In genomic region chr11:75565916-75566762, GRCh38 we compare ENCODE assay signal across 2 cellular contexts.
TF ChIP-seq lines count a peak whose summit lies in the region.

No MANE protein-coding gene starts in this region.

TF ChIP-seq in SK-N-SH, 30 proteins besides CTCF, POLR2A, EP300 and RAD21 (continued from another document):
- TF ChIP-seq USF2 (IDR thresholded peaks at IDR 0.05; ENCODE audit: borderline replicate concordance, low read depth, low read length) (no peak), ZBTB33 (IDR thresholded peaks at IDR 0.05; ENCODE audit: borderline replicate concordance, low read depth) (no peak), TCF12 (IDR thresholded peaks at IDR 0.05) (no peak), TAF1 (IDR thresholded peaks at IDR 0.05; ENCODE audit: borderline replicate concordance, low read depth, low read length) (no peak), GABPA (IDR thresholded peaks at IDR 0.05; ENCODE audit: low read depth) (no peak), ELF1 (IDR thresholded peaks at IDR 0.05) (no peak), MXI1 (IDR thresholded peaks at IDR 0.05; ENCODE audit: low read depth, low read length) (no peak), GATA2 (CRISPR knock-in tag; IDR thresholded peaks at IDR 0.05) (no peak)
- TF ChIP-seq, protein P1, sequence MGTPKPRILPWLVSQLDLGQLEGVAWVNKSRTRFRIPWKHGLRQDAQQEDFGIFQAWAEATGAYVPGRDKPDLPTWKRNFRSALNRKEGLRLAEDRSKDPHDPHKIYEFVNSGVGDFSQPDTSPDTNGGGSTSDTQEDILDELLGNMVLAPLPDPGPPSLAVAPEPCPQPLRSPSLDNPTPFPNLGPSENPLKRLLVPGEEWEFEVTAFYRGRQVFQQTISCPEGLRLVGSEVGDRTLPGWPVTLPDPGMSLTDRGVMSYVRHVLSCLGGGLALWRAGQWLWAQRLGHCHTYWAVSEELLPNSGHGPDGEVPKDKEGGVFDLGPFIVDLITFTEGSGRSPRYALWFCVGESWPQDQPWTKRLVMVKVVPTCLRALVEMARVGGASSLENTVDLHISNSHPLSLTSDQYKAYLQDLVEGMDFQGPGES (IDR thresholded peaks at IDR 0.05; ENCODE audit: low read depth, low read length): no peak

TF ChIP-seq in SK-N-SH treated with all-trans-retinoic acid at 6 μM for 48 hours, 23 proteins besides CTCF, POLR2A, EP300 and RAD21 (continued from another document):
- no peak for TF ChIP-seq CREB5 (CRISPR knock-in tag; IDR thresholded peaks at IDR 0.05; ENCODE audit: low read depth)
- TF ChIP-seq BACH2 (CRISPR knock-in tag; IDR thresholded peaks at IDR 0.05; ENCODE audit: borderline replicate concordance): no peak
- TF ChIP-seq TCF4 (CRISPR knock-in tag; IDR thresholded peaks at IDR 0.05; ENCODE audit: borderline replicate concordance): no peak
- no peak for TF ChIP-seq GLIS3 (CRISPR knock-in tag; IDR thresholded peaks at IDR 0.05)
- TF ChIP-seq TSHZ2 (CRISPR knock-in tag; IDR thresholded peaks at IDR 0.05): no peak
- TF ChIP-seq TOX (CRISPR knock-in tag; IDR thresholded peaks at IDR 0.05; ENCODE audit: borderline replicate concordance): no peak
